Comparison of ENCODE assay signal across 1 cellular context in genomic region chr2:205745661-205746407, GRCh38.
TF ChIP-seq lines count a peak whose summit lies in the region.

No MANE protein-coding gene starts in this region.

TF ChIP-seq in SK-N-SH treated with all-trans-retinoic acid at 6 μM for 48 hours, 23 proteins besides CTCF, POLR2A, EP300 and RAD21 (continued from another document):
- TF ChIP-seq TSHZ2 (CRISPR knock-in tag; IDR thresholded peaks at IDR 0.05): peak; percentile 83
- TF ChIP-seq TCF4 (CRISPR knock-in tag; IDR thresholded peaks at IDR 0.05; ENCODE audit: borderline replicate concordance): peak; percentile 100
- no peak for TF ChIP-seq ARNTL (CRISPR knock-in tag; IDR thresholded peaks at IDR 0.05; ENCODE audit: borderline replicate concordance, low read depth)
- no peak for TF ChIP-seq RARB (CRISPR knock-in tag; IDR thresholded peaks at IDR 0.05)
- TF ChIP-seq CSDC2 (CRISPR knock-in tag; IDR thresholded peaks at IDR 0.05): no peak
- TF ChIP-seq ZNF70 (CRISPR knock-in tag; IDR thresholded peaks at IDR 0.05): 0 out of 2 replicates have a peak, but pooled peaks have one; percentile 32
- TF ChIP-seq ZFP3 (CRISPR knock-in tag; IDR thresholded peaks at IDR 0.05): no peak
- TF ChIP-seq ZC3H10 (CRISPR knock-in tag; IDR thresholded peaks at IDR 0.05): no peak
- no peak; the same call in 1 of the 2 replicates for TF ChIP-seq ZNF8 (CRISPR knock-in tag; IDR thresholded peaks at IDR 0.05)
- TF ChIP-seq OSR1 (CRISPR knock-in tag; IDR thresholded peaks at IDR 0.05): no peak
- TF ChIP-seq CSRNP3 (CRISPR knock-in tag; IDR thresholded peaks at IDR 0.05): peak; percentile 75; the same call in 1 of the 2 replicates
- TF ChIP-seq CREB5 (CRISPR knock-in tag; IDR thresholded peaks at IDR 0.05; ENCODE audit: low read depth): no peak
- no peak for TF ChIP-seq ZFP30 (CRISPR knock-in tag; IDR thresholded peaks at IDR 0.05)
- no peak for TF ChIP-seq TOX (CRISPR knock-in tag; IDR thresholded peaks at IDR 0.05; ENCODE audit: borderline replicate concordance)
- TF ChIP-seq PPARA (CRISPR knock-in tag; IDR thresholded peaks at IDR 0.05; ENCODE audit: borderline replicate concordance): 0 out of 2 replicates have a peak, but pooled peaks have one; percentile 46
